ENCODE assay signal across 1 cellular context in the genomic region with DNA sequence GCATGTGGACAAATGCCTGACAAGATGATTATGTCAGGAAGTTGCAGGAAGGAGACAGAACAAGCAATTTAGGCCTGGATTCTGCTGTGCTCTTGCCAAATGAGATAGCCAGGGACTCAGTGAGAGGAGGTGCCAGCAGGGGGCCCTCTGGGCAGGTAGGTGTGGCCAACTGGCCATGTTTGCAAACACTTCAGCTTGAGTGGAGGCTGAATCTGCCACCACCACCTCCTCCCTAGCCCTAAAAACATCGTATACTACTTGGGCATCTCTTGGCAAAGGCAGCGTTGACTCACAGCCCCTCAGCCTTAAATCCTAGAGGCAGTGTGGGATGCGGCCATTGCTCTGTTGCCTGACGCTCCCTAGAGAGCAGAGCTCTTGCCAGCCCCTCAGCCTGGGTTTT.
TF ChIP-seq lines count a peak whose summit lies in the region.

No MANE protein-coding gene starts in this region.

TF ChIP-seq in GM12878, 131 proteins besides CTCF, POLR2A, EP300 and RAD21 (continued from another document):
- TF ChIP-seq NBN (IDR thresholded peaks at IDR 0.05) (no peak), BHLHE40 (IDR thresholded peaks at IDR 0.05; ENCODE audit: borderline replicate concordance in 1 of 2, low read depth in 2 of 2, low read length in 1 of 2) (no peak), EZH2 (IDR thresholded peaks at IDR 0.05; ENCODE audit: borderline replicate concordance, control insufficient read depth, low read depth, low read length) (no peak), MTA2 (IDR thresholded peaks at IDR 0.05; ENCODE audit: low read depth) (no peak), BRCA1 (IDR thresholded peaks at IDR 0.05; ENCODE audit: low read depth, low read length) (no peak), FOXK2 (IDR thresholded peaks at IDR 0.05) (no peak), NR2F1 (conservative IDR thresholded peaks at IDR 0.05) (no peak), TCF12 (IDR thresholded peaks at IDR 0.05; ENCODE audit: low read depth, low read length) (no peak)
- TF ChIP-seq, protein P1, sequence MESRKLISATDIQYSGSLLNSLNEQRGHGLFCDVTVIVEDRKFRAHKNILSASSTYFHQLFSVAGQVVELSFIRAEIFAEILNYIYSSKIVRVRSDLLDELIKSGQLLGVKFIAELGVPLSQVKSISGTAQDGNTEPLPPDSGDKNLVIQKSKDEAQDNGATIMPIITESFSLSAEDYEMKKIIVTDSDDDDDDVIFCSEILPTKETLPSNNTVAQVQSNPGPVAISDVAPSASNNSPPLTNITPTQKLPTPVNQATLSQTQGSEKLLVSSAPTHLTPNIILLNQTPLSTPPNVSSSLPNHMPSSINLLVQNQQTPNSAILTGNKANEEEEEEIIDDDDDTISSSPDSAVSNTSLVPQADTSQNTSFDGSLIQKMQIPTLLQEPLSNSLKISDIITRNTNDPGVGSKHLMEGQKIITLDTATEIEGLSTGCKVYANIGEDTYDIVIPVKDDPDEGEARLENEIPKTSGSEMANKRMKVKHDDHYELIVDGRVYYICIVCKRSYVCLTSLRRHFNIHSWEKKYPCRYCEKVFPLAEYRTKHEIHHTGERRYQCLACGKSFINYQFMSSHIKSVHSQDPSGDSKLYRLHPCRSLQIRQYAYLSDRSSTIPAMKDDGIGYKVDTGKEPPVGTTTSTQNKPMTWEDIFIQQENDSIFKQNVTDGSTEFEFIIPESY (IDR thresholded peaks at IDR 0.05), result no peak
